In genomic region chr20:7849675-7850074, GRCh38 we compare ENCODE assay signal across 19 cellular contexts.
DNase-seq lines count a peak whose midpoint lies in the region; ATAC-seq, FAIRE-seq and TF ChIP-seq lines count a peak whose summit lies in the region.
"Had no signal": no experiment of that assay in that cellular context is flagged by ENCODE, and none has a peak within 500 bp of the region (broad histone marks: within the 10 kb centered on the region; RNA-seq: fewer than 3 reads in every experiment).

No MANE protein-coding gene starts in this region.

- intact Hi-C loops in mucosa of descending colon (cut with DNase I, micrococcal nuclease): no loop called here

- H3K4me2 ChIP-seq in A549 (peak overlapping the region; percentile 0; the same call in 1 of the 3 replicates), smooth muscle cell (no peak overlapping the region)
- H3K4me2 ChIP-seq: GM23338 had no signal

- ATAC-seq in A549: peak in 1 of 2 experiments; percentile 53; a peak in 2 of 6 replicates
- no peak for ATAC-seq in GM21423 (IDR thresholded peaks at IDR 0.05; ENCODE audit: unreplicated experiment)
- no peak for ATAC-seq in mucosa of descending colon
- no peak for ATAC-seq in GM18519 (IDR thresholded peaks at IDR 0.05; ENCODE audit: low FRiP score, unreplicated experiment)
- ATAC-seq: GM12878, GM23338 had no signal

- TF ChIP-seq EP300 in A549 (IDR thresholded peaks at IDR 0.05): no peak

- no peaks in the 10 kb centered on the region for H3K79me2 ChIP-seq in smooth muscle cell (ENCODE audit: low read depth)

- TF ChIP-seq POLR2A in A549 (IDR thresholded peaks at IDR 0.05; ENCODE audit: low read length): no peak

- H4K20me1 ChIP-seq in smooth muscle cell (ENCODE audit: low read depth): no peaks in the 10 kb centered on the region

- peak in 1 of 2 experiments; percentile 14 for DNase-seq in A549 (ENCODE audit: low read depth in 1 of 2, low spot score in 1 of 2)
- peak; percentile 26 for DNase-seq in COLO829 (ENCODE audit: low spot score)
- peak; percentile 19 for DNase-seq in SK-MEL-5 (ENCODE audit: low read depth, low spot score)
- no peak for DNase-seq in smooth muscle cell (lab: John Stamatoyannopoulos, UW; ENCODE audit: unreplicated experiment)
- DNase-seq in mucosa of descending colon: no peak
- DNase-seq: 8988T; CD4-positive, alpha-beta T cell; DMS153; DND-41; EL; HCEC 1CT had no signal

- no peaks in the 10 kb centered on the region for H3K27me3 ChIP-seq in smooth muscle cell (ENCODE audit: low read depth)

- H3K4me1 ChIP-seq in A549: peaks cover 21% of the 10 kb centered on the region; the same call in 2 of the 3 replicates
- H3K4me1 ChIP-seq in smooth muscle cell (ENCODE audit: low read depth): peaks cover 7% of the 10 kb centered on the region
- H3K4me1 ChIP-seq in mucosa of descending colon (ENCODE audit: low read depth): no peaks in the 10 kb centered on the region

- H2AFZ ChIP-seq in smooth muscle cell (ENCODE audit: low read depth): no peak overlapping the region
- H2AFZ ChIP-seq: GM23338 had no signal

- no peaks in the 10 kb centered on the region for H3K36me3 ChIP-seq in smooth muscle cell (ENCODE audit: low read depth)
- no peaks in the 10 kb centered on the region for H3K36me3 ChIP-seq in mucosa of descending colon (ENCODE audit: low read depth)

- peak; percentile 43 for FAIRE-seq in A549 (lab: Jason Lieb, UNC)
- FAIRE-seq: GM12878, GM19239, H54 had no signal

- CTCF ChIA-PET in A549 (lab: Yijun Ruan, JAX): interaction anchor here (1.4 kb wide), 1 partner anchor 10 kb away, joined by 6 read pairs; no protein-coding TSS in a partner anchor

- TF ChIP-seq RAD21 in A549 (conservative IDR thresholded peaks at IDR 0.05 in 1 of 2, IDR thresholded peaks at IDR 0.05 in 1 of 2): no peak

- H3K9ac ChIP-seq in smooth muscle cell (ENCODE audit: low read depth): no peak overlapping the region

- POLR2A ChIA-PET in A549 (lab: Yijun Ruan, JAX): no interaction called here

- in situ Hi-C loops in SK-MEL-5 (cut with HindIII; ENCODE audit: low pct_unique_long_range_greater_than_20kb, low sequenced_read_pairs): no loop called here

- H3K9me3 ChIP-seq in A549 (no peaks in the 10 kb centered on the region), smooth muscle cell (replicated peaks; ENCODE audit: low read depth) (no peaks in the 10 kb centered on the region), mucosa of descending colon (no peaks in the 10 kb centered on the region)

- H3K27ac ChIP-seq in A549: peak overlapping the region in 1 of 2 experiments; percentile 37; a peak in 2 of 6 replicates
- peak overlapping the region; percentile 16 for H3K27ac ChIP-seq in smooth muscle cell (ENCODE audit: low read depth)
- H3K27ac ChIP-seq: C4-2B, HL-60 had no signal

- H3F3A ChIP-seq in smooth muscle cell (ENCODE audit: low read depth): no peaks in the 10 kb centered on the region

- H3K4me3 ChIP-seq in A549: no peak overlapping the region
- no peak overlapping the region for H3K4me3 ChIP-seq in smooth muscle cell
- no peak overlapping the region for H3K4me3 ChIP-seq in mucosa of descending colon
- H3K4me3 ChIP-seq: GM12878, GM23338 had no signal

- WGBS in A549 (ENCODE audit: missing lambda C conversion rate): 29% methylated on average over 2 of the region's 2 CpGs
- 90% methylated on average over 2 of the region's 2 CpGs for WGBS in smooth muscle cell (ENCODE audit: low lambda C conversion rate)

- no peak for TF ChIP-seq CTCF in A549 (IDR thresholded peaks at IDR 0.05)
- TF ChIP-seq CTCF in smooth muscle cell (IDR thresholded peaks at IDR 0.05; ENCODE audit: borderline replicate concordance, insufficient read depth, poor library complexity, severe bottlenecking): no peak
- TF ChIP-seq CTCF in mucosa of descending colon (IDR thresholded peaks at IDR 0.05): no peak

TF ChIP-seq in A549, 52 proteins besides CTCF, POLR2A, EP300 and RAD21:
- TF ChIP-seq CEBPB (IDR thresholded peaks at IDR 0.05): no peak
- TF ChIP-seq CBX8 (IDR thresholded peaks at IDR 0.05): no peak
- TF ChIP-seq FOXS1 (CRISPR knock-in tag; IDR thresholded peaks at IDR 0.05): no peak
- TF ChIP-seq NFE2L2 (conservative IDR thresholded peaks at IDR 0.05; ENCODE audit: low read length): no peak
- TF ChIP-seq HOXB5 (CRISPR knock-in tag; IDR thresholded peaks at IDR 0.05): no peak
- TF ChIP-seq JUNB (IDR thresholded peaks at IDR 0.05): 0 out of 2 replicates have a peak, but pooled peaks have one; percentile 43
- TF ChIP-seq ATOH8 (CRISPR knock-in tag; IDR thresholded peaks at IDR 0.05; ENCODE audit: low read depth): no peak

Comparison
In these comparisons a context has a peak if more than half of its experiments do, and no peak if none do; other contexts are left out.
1. DNase-seq: peak in COLO829 (single experiment) and SK-MEL-5 (single experiment); none in smooth muscle cell (single experiment) and mucosa of descending colon (0 of 3).